9 cellular contexts compared by ENCODE assay signal in the genomic region with DNA sequence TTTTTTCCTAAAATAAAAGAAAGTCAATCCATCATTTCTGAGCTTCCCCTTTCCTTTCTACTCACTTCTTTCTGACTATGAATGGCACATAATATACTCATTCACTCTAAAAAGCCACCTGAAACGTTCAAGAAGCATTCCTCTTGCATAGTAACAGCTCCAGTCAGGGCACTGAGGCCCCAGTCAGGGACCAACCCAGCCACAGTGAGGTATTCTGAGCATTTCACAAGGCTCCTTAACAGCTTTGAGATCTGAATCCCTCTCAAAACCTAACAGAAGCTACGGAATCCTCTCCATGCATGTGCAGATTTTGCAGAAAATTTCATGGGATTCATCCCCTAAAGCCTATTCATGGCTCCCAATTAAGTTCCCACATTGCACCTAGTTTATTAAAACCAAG.
"Had no signal": no experiment of that assay in that cellular context is flagged by ENCODE, and none has a peak within 500 bp of the region (broad histone marks: within the 10 kb centered on the region; RNA-seq: fewer than 3 reads in every experiment).

No MANE protein-coding gene starts in this region.

- H3K9ac ChIP-seq: GM23248 had no signal

- H2AFZ ChIP-seq: GM23248 had no signal

- H3K4me3 ChIP-seq: GM23248, HAP-1, K562 had no signal

- H3K4me1 ChIP-seq: HAP-1 had no signal

- ATAC-seq: HCT116, K562 had no signal

- H3K9me3 ChIP-seq: HAP-1 had no signal

- H3K27ac ChIP-seq: GM23248 had no signal

- DNase-seq: GM23248, GOT3, H7, HFFc6, IMR-90, KG1 had no signal
